Comparison of ENCODE assay signal across 1 cellular context in the genomic region with DNA sequence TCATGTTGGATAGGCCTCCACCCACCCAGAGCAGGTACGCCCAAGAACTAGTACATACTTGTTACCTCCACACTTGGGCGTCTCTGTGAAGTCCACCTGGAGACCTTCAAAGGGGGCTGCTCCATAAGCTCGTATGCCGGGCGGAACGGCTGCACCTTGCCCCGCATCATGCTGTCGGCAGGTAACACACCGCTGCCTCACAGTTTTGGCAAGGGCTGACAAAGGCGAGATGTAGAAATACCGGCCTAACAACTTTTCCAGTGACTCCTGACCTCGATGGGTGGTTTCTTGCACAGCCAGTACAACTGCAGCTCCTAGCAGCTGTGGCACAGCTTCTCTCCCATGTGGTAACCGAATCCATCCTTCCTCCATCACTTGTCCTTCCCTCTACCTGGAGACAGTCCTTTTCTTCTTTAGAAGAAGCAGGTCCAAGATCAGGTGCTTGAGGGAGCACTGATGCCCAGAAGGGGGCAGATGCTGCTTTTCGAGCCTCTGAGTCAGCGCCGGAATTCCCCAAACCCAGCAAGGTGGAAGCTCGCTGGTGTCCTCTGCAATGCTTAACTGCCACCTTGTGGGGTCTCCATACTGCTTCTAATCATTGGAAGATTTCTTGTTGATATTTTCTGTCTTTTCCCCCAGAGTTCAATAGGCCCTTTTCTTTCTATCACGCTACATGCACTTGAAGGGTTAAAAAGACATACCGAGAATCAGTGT.
TF ChIP-seq lines count a peak whose summit lies in the region.

No MANE protein-coding gene starts in this region.

TF ChIP-seq in HepG2, 621 proteins besides CTCF, POLR2A, EP300 and RAD21:
- TF ChIP-seq STAG1 (CRISPR knock-in tag; IDR thresholded peaks at IDR 0.05) (peak; percentile 70), SAP130 (CRISPR knock-in tag; IDR thresholded peaks at IDR 0.05; ENCODE audit: low read depth) (peak; percentile 21), SMC3 (IDR thresholded peaks at IDR 0.05; ENCODE audit: low read length) (0 out of 2 replicates have a peak, but pooled peaks have one; percentile 11), ZNF652 (CRISPR knock-in tag; IDR thresholded peaks at IDR 0.05; ENCODE audit: borderline replicate concordance, low read depth) (peak; percentile 72; the same call in 1 of the 2 replicates), ZKSCAN8 (CRISPR knock-in tag; IDR thresholded peaks at IDR 0.05; ENCODE audit: borderline replicate concordance) (0 out of 2 replicates have a peak, but pooled peaks have one; percentile 30), FOSL2 (CRISPR knock-in tag; IDR thresholded peaks at IDR 0.05) (peak; percentile 77)
- TF ChIP-seq, protein P1, sequence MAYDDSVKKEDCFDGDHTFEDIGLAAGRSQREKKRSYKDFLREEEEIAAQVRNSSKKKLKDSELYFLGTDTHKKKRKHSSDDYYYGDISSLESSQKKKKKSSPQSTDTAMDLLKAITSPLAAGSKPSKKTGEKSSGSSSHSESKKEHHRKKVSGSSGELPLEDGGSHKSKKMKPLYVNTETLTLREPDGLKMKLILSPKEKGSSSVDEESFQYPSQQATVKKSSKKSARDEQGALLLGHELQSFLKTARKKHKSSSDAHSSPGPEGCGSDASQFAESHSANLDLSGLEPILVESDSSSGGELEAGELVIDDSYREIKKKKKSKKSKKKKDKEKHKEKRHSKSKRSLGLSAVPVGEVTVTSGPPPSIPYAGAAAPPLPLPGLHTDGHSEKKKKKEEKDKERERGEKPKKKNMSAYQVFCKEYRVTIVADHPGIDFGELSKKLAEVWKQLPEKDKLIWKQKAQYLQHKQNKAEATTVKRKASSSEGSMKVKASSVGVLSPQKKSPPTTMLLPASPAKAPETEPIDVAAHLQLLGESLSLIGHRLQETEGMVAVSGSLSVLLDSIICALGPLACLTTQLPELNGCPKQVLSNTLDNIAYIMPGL (CRISPR knock-in tag; IDR thresholded peaks at IDR 0.05; ENCODE audit: borderline replicate concordance in 1 of 2, low read depth in 1 of 2), result peak in 1 of 2 experiments; percentile 33; a peak in 1 of 4 replicates
- TF ChIP-seq, protein P2, sequence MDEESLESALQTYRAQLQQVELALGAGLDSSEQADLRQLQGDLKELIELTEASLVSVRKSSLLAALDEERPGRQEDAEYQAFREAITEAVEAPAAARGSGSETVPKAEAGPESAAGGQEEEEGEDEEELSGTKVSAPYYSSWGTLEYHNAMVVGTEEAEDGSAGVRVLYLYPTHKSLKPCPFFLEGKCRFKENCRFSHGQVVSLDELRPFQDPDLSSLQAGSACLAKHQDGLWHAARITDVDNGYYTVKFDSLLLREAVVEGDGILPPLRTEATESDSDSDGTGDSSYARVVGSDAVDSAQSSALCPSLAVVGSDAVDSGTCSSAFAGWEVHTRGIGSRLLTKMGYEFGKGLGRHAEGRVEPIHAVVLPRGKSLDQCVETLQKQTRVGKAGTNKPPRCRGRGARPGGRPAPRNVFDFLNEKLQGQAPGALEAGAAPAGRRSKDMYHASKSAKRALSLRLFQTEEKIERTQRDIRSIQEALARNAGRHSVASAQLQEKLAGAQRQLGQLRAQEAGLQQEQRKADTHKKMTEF (CRISPR knock-in tag; IDR thresholded peaks at IDR 0.05), result 0 out of 2 replicates have a peak, but pooled peaks have one; percentile 14
